13 cellular contexts compared by ENCODE assay signal in the genomic region with DNA sequence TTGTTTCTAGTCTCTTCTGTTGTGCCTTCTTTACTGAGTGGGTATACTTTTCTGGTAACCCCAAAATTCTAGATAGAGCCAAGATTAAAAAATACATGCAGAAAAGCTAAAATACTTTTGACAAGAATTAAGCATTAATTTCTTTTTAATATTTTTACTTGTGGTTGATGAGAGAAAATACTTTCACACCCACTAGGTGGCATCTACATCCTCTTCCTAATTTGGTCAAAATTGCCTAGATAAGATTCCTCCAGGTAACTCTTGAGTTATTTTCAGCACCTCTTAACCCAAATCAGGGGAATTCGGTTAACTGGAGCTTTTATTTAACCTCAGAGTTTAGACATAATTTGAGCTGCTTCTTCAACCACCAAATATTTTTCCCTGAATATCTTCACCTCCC. TPM values are rescaled to one million over a fixed set of nuclear protein-coding genes. Genes with fewer than 3 reads are reported as not detected.
A peak's percentile ranks its signal among the peaks of the same experiment; 100 is the strongest.
DNase-seq lines count a peak whose midpoint lies in the region; ATAC-seq, FAIRE-seq and TF ChIP-seq lines count a peak whose summit lies in the region.
"Had no signal": no experiment of that assay in that cellular context is flagged by ENCODE, and none has a peak within 500 bp of the region (broad histone marks: within the 10 kb centered on the region; RNA-seq: fewer than 3 reads in every experiment).

No MANE protein-coding gene starts in this region.

- TF ChIP-seq POLR2A in heart left ventricle (IDR thresholded peaks at IDR 0.05), result no peak

- peak; percentile 26 for TF ChIP-seq CTCF in cardiac muscle cell (IDR thresholded peaks at IDR 0.05; ENCODE audit: low read depth, low read length)
- TF ChIP-seq CTCF in heart left ventricle (IDR thresholded peaks at IDR 0.05), result peak in 4 of 12 donors; percentile 7 to 19 (median 13)
- TF ChIP-seq CTCF in PC-9 (conservative IDR thresholded peaks at IDR 0.05), result peak; percentile 61

- H3K27ac ChIP-seq in cardiac muscle cell, result no peak overlapping the region
- no peak overlapping the region for H3K27ac ChIP-seq in heart left ventricle
- no peak overlapping the region for H3K27ac ChIP-seq in PC-9

- H3K9me2 ChIP-seq in PC-9 (ENCODE audit: insufficient read depth), result no peaks in the 10 kb centered on the region

- no peak overlapping the region for H3K4me2 ChIP-seq in PC-9

- WGBS in heart left ventricle, 4 donors, result 23 to 46% (median 33%) methylated on average over 1 of the region's 1 CpG

- no peaks in the 10 kb centered on the region for H3K36me3 ChIP-seq in cardiac muscle cell
- H3K36me3 ChIP-seq in heart left ventricle, result no peaks in the 10 kb centered on the region
- no peaks in the 10 kb centered on the region for H3K36me3 ChIP-seq in PC-9 (ENCODE audit: low read depth)

- FAIRE-seq in frontal cortex (lab: Jason Lieb, UNC), result no peak

- intact Hi-C loops in heart left ventricle (cut with DNase I) (loop anchor here in 7 of 10 donors (5.0 to 10.0 kb wide), 4 partner anchors 67 to 187 kb away; partner anchors contain the start of gene GABRB1 (in 3 of the 7)), PC-9 (cut with micrococcal nuclease; ENCODE audit: unreplicated experiment) (loop anchor here (10.0 kb wide), 1 partner anchor 447 kb away; no protein-coding TSS in a partner anchor)

- H3K27me3 ChIP-seq in cardiac muscle cell (no peaks in the 10 kb centered on the region), heart left ventricle (no peaks in the 10 kb centered on the region), PC-9 (ENCODE audit: insufficient read depth, low read depth) (no peaks in the 10 kb centered on the region)

- POLR2A ChIA-PET in PC-9 (lab: Charles Lee; ENCODE audit: unreplicated experiment), result no interaction called here

- H3F3A ChIP-seq in PC-9 (ENCODE audit: insufficient read depth, low read depth), result no peaks in the 10 kb centered on the region

- CTCF ChIA-PET in PC-9 (lab: Charles Lee), result no interaction called here

- no peaks in the 10 kb centered on the region for H3K9me3 ChIP-seq in cardiac muscle cell (ENCODE audit: low read depth)
- H3K9me3 ChIP-seq in heart left ventricle, result no peaks in the 10 kb centered on the region
- no peaks in the 10 kb centered on the region for H3K9me3 ChIP-seq in PC-9 (ENCODE audit: insufficient read depth, low read depth)

- no peaks in the 10 kb centered on the region for H3K79me2 ChIP-seq in PC-9 (ENCODE audit: low read depth)

- DNase-seq in cardiac muscle cell (ENCODE audit: low read depth in 1 of 2, low spot score in 1 of 2) (peak in 1 of 2 donors; percentile 12), heart left ventricle (no peak), PC-9 (peak in 1 of 2 experiments; percentile 39), fibroblast of peridontal ligament (ENCODE audit: extremely low read depth) (peak; percentile 27), H4 (ENCODE audit: low spot score) (no peak), frontal cortex (ENCODE audit: low spot score in 2 of 2) (no peak), DMS79 (lab: John Stamatoyannopoulos, UW) (no peak)
- DNase-seq: caudate nucleus; naive B cell; NCI-H1092; NCI-H748 treated with DMSO at 0.1 percent for 48 hours; stimulated activated naive CD4-positive, alpha-beta T cell treated with Interleukin-2 at 50 U/mL for 16 hours had no signal

- no peak overlapping the region for H3K4me3 ChIP-seq in cardiac muscle cell
- no peak overlapping the region for H3K4me3 ChIP-seq in heart left ventricle
- no peak overlapping the region for H3K4me3 ChIP-seq in PC-9

- ATAC-seq in heart left ventricle (no peak), GM21576 (IDR thresholded peaks at IDR 0.05; ENCODE audit: unreplicated experiment) (no peak)

- H4K20me1 ChIP-seq in PC-9 (ENCODE audit: insufficient read depth), result no peaks in the 10 kb centered on the region

- no peak overlapping the region for H2AFZ ChIP-seq in PC-9

- H3K4me1 ChIP-seq in cardiac muscle cell (ENCODE audit: low read depth) (no peaks in the 10 kb centered on the region), heart left ventricle (peaks cover 0 to 13% (median 0%) of the 10 kb centered on the region in 12 donors), PC-9 (replicated peaks; ENCODE audit: insufficient read depth) (peaks cover 10% of the 10 kb centered on the region; the same call in 1 of the 2 replicates)

- no TSS peak for BruUV-seq in PC-9 (replicated peaks; lab: Mats Ljungman, UMichigan)

RNA-seq across cellular contexts. Expression of gene COX7B2, which starts 28.4 kb away (rescaled TPM):
- not detected in 2 replicates for total RNA-seq in cardiac muscle cell
- polyA plus RNA-seq in cardiac muscle cell, result not detected in 2 replicates
- total RNA-seq in heart left ventricle, result not detected
- not detected for polyA plus RNA-seq in heart left ventricle
- total RNA-seq in PC-9 (2021), result 12.7 and 15.4 TPM in 2 replicates
- total RNA-seq in H4 (2014; rRNA removed; shearing (Covaris generic)), result not detected in 2 replicates
- total RNA-seq in frontal cortex, result not detected

RNA-seq across cellular contexts. Expression of gene GABRA4, which starts 55.9 kb away (rescaled TPM):
- 0.03 and 0.28 TPM in 2 replicates for total RNA-seq in cardiac muscle cell
- polyA plus RNA-seq in cardiac muscle cell, result 0.42 and 0.45 TPM in 2 replicates
- 10 to 100 TPM in 8 of 9 donors, 1 to 10 TPM in 1; 9.3 to 43.7 (median 30.5) TPM for total RNA-seq in heart left ventricle
- 1 to 10 TPM; 2.7 to 8.3 TPM for polyA plus RNA-seq in heart left ventricle
- not detected in 2 replicates for total RNA-seq in PC-9 (2021)
- not detected in 2 replicates for total RNA-seq in H4 (2014; rRNA removed; shearing (Covaris generic))
- 24.5 TPM for total RNA-seq in frontal cortex

Comparison
In these comparisons a context has a peak if more than half of its experiments do, and no peak if none do; other contexts are left out.
1. RNA of gene COX7B2, which starts 28.4 kb away (total RNA-seq): 12.7 to 15.4 TPM in PC-9; not detected in cardiac muscle cell, not detected in heart left ventricle, not detected in H4 and not detected in frontal cortex (single experiment); every median in the first group is over 10 times any median in the second.